Comparison of ENCODE assay signal across 13 cellular contexts in the genomic region with DNA sequence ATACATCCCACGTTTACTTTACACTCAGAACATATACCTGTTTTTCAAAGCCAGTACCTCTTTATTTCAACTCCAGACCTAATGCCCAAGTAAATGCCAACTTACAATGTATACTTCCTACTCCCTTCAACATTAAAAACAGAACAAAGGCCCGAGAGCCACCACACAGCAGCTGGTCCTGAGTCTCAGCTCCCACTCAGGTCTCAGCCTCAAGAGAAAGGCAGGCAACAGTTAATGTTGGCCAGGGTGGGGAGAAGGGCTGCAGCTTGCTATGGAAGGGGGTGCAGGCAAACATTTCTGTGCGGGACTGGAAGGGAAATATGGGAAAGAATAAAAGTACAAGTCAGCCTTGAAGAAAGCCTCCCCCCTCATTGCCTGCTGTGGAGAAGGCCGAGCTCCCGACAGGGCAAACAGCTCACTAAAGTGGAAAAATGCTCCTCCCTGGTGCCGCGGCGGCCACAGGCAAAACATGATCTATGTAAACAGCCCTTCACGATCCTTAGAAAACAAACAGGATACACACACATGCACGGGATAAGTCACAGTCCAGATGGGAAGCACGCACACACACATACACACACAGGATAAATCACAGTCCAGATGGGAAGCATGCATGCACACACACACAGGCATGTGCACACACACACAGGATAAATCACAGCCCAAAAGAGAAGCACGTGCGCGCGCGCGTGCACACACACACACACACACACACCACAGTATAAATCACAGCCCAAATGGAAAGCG.
DNase-seq lines count a peak whose midpoint lies in the region; ATAC-seq and TF ChIP-seq lines count a peak whose summit lies in the region.
"Had no signal": no experiment of that assay in that cellular context is flagged by ENCODE, and none has a peak within 500 bp of the region (broad histone marks: within the 10 kb centered on the region; RNA-seq: fewer than 3 reads in every experiment).

No MANE protein-coding gene starts in this region.

- ATAC-seq in GM19324 (IDR thresholded peaks at IDR 0.05; ENCODE audit: low FRiP score, unreplicated experiment) (no peak), lower lobe of right lung (no peak)

- no peaks in the 10 kb centered on the region for H3K4me1 ChIP-seq in hepatocyte (ENCODE audit: insufficient read depth)
- H3K4me1 ChIP-seq in stomach smooth muscle (ENCODE audit: control insufficient read depth, insufficient read depth, low read length), result peaks cover 3% of the 10 kb centered on the region
- H3K4me1 ChIP-seq in lower lobe of right lung, result peaks cover under 1% of the 10 kb centered on the region

- H3K36me3 ChIP-seq in hepatocyte (replicated peaks; ENCODE audit: insufficient read depth, low read depth) (no peaks in the 10 kb centered on the region), stomach smooth muscle (ENCODE audit: control insufficient read depth in 2 of 2, insufficient read depth in 2 of 2, low read length in 2 of 2) (no peaks in the 10 kb centered on the region), MG63 (no peaks in the 10 kb centered on the region), lower lobe of right lung (no peaks in the 10 kb centered on the region)

- intact Hi-C loops in lower lobe of right lung (cut with DNase I), result no loop called here

- 51% methylated on average over 12 of the region's 18 CpGs for WGBS in hepatocyte (ENCODE audit: low lambda C conversion rate, missing lambda C conversion rate)

- no peaks in the 10 kb centered on the region for H3K79me2 ChIP-seq in hepatocyte

- no peak overlapping the region for H2AFZ ChIP-seq in hepatocyte

- peak; percentile 21 for DNase-seq in NCI-H1092 treated with DMSO at 0.1 percent for 48 hours (lab: John Stamatoyannopoulos, UW)
- DNase-seq in NCI-H1092 (lab: John Stamatoyannopoulos, UW), result no peak
- DNase-seq in NCI-H2227 treated with DMSO at 0.1 percent for 48 hours (lab: John Stamatoyannopoulos, UW), result peak; percentile 32
- DNase-seq in hepatocyte (ENCODE audit: low spot score), result no peak
- DNase-seq in MG63, result no peak
- DNase-seq in lower lobe of right lung, result no peak
- DNase-seq: 8988T; activated CD8-positive, alpha-beta memory T cell treated with anti-CD3 and anti-CD28 coated beads, Interleukin-2, amount 50 U/mL, for 48 hours; naive B cell; NCI-H1105 treated with DMSO at 0.1 percent for 48 hours had no signal

- peak overlapping the region; percentile 85 for H3K27ac ChIP-seq in hepatocyte
- no peak overlapping the region for H3K27ac ChIP-seq in stomach smooth muscle (ENCODE audit: low read length)
- H3K27ac ChIP-seq in lower lobe of right lung, result no peak overlapping the region
- H3K27ac ChIP-seq: SK-N-MC had no signal

- H3K9me2 ChIP-seq in hepatocyte (replicated peaks; ENCODE audit: insufficient read depth), result no peaks in the 10 kb centered on the region

- no peaks in the 10 kb centered on the region for H4K20me1 ChIP-seq in hepatocyte (ENCODE audit: insufficient read depth, poor library complexity, severe bottlenecking)

- no peak for TF ChIP-seq CTCF in hepatocyte (IDR thresholded peaks at IDR 0.05; ENCODE audit: poor library complexity)
- no peak for TF ChIP-seq CTCF in lower lobe of right lung (IDR thresholded peaks at IDR 0.05)

- H3K4me3 ChIP-seq in hepatocyte (no peak overlapping the region), stomach smooth muscle (ENCODE audit: low read length in 2 of 2) (peak overlapping the region; percentile 15 to 21), MG63 (no peak overlapping the region), lower lobe of right lung (no peak overlapping the region)
- H3K4me3 ChIP-seq: SK-N-MC had no signal

- H3K27me3 ChIP-seq in hepatocyte (no peaks in the 10 kb centered on the region), stomach smooth muscle (ENCODE audit: control insufficient read depth in 1 of 2, insufficient read depth in 2 of 2, low read length in 2 of 2) (no peaks in the 10 kb centered on the region), MG63 (no peaks in the 10 kb centered on the region), lower lobe of right lung (ENCODE audit: low read depth) (peaks cover 7% of the 10 kb centered on the region)

- H3K9ac ChIP-seq in stomach smooth muscle (ENCODE audit: low read length in 2 of 2), result no peak overlapping the region

- no peaks in the 10 kb centered on the region for H3K9me3 ChIP-seq in hepatocyte (ENCODE audit: low read depth)
- H3K9me3 ChIP-seq in stomach smooth muscle (ENCODE audit: control insufficient read depth in 2 of 2, low read length in 2 of 2), result no peaks in the 10 kb centered on the region
- no peaks in the 10 kb centered on the region for H3K9me3 ChIP-seq in MG63
- no peaks in the 10 kb centered on the region for H3K9me3 ChIP-seq in lower lobe of right lung

- peak overlapping the region; percentile 37 for H3K4me2 ChIP-seq in hepatocyte

Comparison
In these comparisons a context has a peak if more than half of its experiments do, and no peak if none do; other contexts are left out.
1. DNase-seq: peak in NCI-H1092 treated with DMSO at 0.1 percent for 48 hours (single experiment) and NCI-H2227 treated with DMSO at 0.1 percent for 48 hours (single experiment); none in NCI-H1092 (single experiment), hepatocyte (single experiment), MG63 (single experiment) and lower lobe of right lung (single experiment).
2. H3K4me3 ChIP-seq: peak in stomach smooth muscle (2 of 2); none in hepatocyte (single experiment), MG63 (single experiment) and lower lobe of right lung (single experiment).